In the genomic region with DNA sequence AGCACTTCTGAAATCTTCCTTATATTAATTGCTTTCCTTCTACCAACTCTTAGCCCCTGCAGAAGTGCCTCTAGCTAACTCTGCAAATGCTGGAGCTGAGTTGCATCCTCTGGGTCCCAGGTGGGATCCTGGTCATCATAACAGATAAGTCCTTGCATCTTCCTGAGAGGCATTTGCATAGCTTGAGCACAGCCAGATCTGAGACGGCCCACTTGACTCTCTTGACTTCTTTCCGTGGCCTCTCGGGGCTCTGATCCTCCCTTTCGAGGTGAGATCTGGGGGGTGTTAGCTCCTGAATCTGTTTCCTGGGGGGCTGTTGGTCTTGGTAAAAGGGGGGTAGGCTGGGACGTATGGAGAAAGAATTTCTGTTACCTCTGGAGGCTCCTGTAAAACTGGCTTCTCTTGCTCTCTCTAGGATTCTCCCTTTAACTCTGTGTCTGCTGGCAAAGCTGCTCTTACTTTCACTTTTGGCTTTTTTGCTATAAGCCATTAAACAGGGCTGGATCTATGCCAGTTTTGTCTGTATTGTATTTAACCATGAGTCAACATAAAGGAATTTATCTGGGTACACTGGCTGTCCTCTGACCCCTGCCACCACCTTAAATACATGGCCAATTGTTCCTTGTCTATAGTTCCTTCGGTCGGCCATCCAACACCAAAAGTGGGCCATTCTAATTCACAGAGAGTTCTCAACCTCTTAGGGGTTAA, we compare ENCODE assay signal across 9 cellular contexts.
DNase-seq lines count a peak whose midpoint lies in the region; ATAC-seq and TF ChIP-seq lines count a peak whose summit lies in the region.
"Had no signal": no experiment of that assay in that cellular context is flagged by ENCODE, and none has a peak within 500 bp of the region (broad histone marks: within the 10 kb centered on the region; RNA-seq: fewer than 3 reads in every experiment).

No MANE protein-coding gene starts in this region.

- 14% methylated on average over 4 of the region's 7 CpGs for WGBS in mammary epithelial cell (ENCODE audit: low coverage, missing lambda C conversion rate)

- no peaks in the 10 kb centered on the region for H3K79me2 ChIP-seq in mammary epithelial cell (ENCODE audit: insufficient read depth, low read length)

- H3K4me3 Mint-ChIP-seq in CD8-positive, alpha-beta memory T cell, result no peak overlapping the region
- H3K4me3 Mint-ChIP-seq: natural killer cell had no signal

- CTCF ChIA-PET in CD8-positive, alpha-beta memory T cell (lab: Charles Lee), result interaction anchor here (1.4 kb wide), 1 partner anchor 12 kb away, joined by 3 read pairs; no protein-coding TSS in a partner anchor
- CTCF ChIA-PET in mammary epithelial cell (lab: Charles Lee; ENCODE audit: low non-redundant PET), result no interaction called here

- dilution Hi-C loops in mammary epithelial cell (cut with HindIII; ENCODE audit: low sequenced_read_pairs), result no loop called here

- H3K4me3 ChIP-seq in CD8-positive, alpha-beta memory T cell (ENCODE audit: low read length), result peak overlapping the region; percentile 44
- H3K4me3 ChIP-seq in mammary epithelial cell (replicated peaks in 1 of 3; ENCODE audit: insufficient read depth in 1 of 3, low read depth in 2 of 3, low read length in 3 of 3), result peak overlapping the region; percentile 33 to 60 (median 47)

- H3K36me3 ChIP-seq in CD8-positive, alpha-beta memory T cell (ENCODE audit: insufficient read depth, low read length), result no peaks in the 10 kb centered on the region
- no peaks in the 10 kb centered on the region for H3K36me3 ChIP-seq in mammary epithelial cell (ENCODE audit: insufficient read depth, low read length)

- POLR2A ChIA-PET in CD8-positive, alpha-beta memory T cell (lab: Charles Lee), result no interaction called here

- peak overlapping the region; percentile 82 for H3K4me2 ChIP-seq in mammary epithelial cell (ENCODE audit: insufficient read depth, low read depth, low read length)

- no peaks in the 10 kb centered on the region for H3K9me3 ChIP-seq in CD8-positive, alpha-beta memory T cell (ENCODE audit: low read length)
- no peaks in the 10 kb centered on the region for H3K9me3 ChIP-seq in mammary epithelial cell (replicated peaks; ENCODE audit: insufficient read depth, low read length)

- H3K9me3 Mint-ChIP-seq in CD8-positive, alpha-beta memory T cell, result peaks cover 0 to 2% (median 0%) of the 10 kb centered on the region in 5 donors

- no peak for DNase-seq in CD8-positive, alpha-beta memory T cell
- DNase-seq in Kasumi-1 (lab: John Stamatoyannopoulos, UW) (peak; percentile 18 to 21), mammary epithelial cell (peak; percentile 48), mucosa of gallbladder (ENCODE audit: low spot score) (peak; percentile 43), islet precursor cell (no peak), T-helper 1 cell (no peak)
- DNase-seq in activated CD4-positive, CD25-positive, alpha-beta regulatory T cell (lab: John Stamatoyannopoulos, UW), result no peak
- DNase-seq: natural killer cell had no signal

- H3K27ac ChIP-seq in CD8-positive, alpha-beta memory T cell (ENCODE audit: low read depth, low read length), result peak overlapping the region; percentile 21
- H3K27ac ChIP-seq in mammary epithelial cell (ENCODE audit: insufficient read depth, low read depth, low read length), result peak overlapping the region; percentile 17

- H3K4me1 Mint-ChIP-seq in CD8-positive, alpha-beta memory T cell, result no peaks in the 10 kb centered on the region
- H3K4me1 Mint-ChIP-seq: natural killer cell had no signal

- no peak for TF ChIP-seq CTCF in mammary epithelial cell (conservative IDR thresholded peaks at IDR 0.05 in 1 of 2, IDR thresholded peaks at IDR 0.05 in 1 of 2; ENCODE audit: extremely low read depth in 1 of 2, insufficient read depth in 1 of 2, low read depth in 1 of 2, low read length in 2 of 2)

- H3K27me3 ChIP-seq in CD8-positive, alpha-beta memory T cell (ENCODE audit: insufficient read depth, low read length, poor library complexity, severe bottlenecking), result no peaks in the 10 kb centered on the region
- no peaks in the 10 kb centered on the region for H3K27me3 ChIP-seq in mammary epithelial cell (ENCODE audit: insufficient read depth, low read length)

- intact Hi-C loops in mammary epithelial cell (cut with micrococcal nuclease), result loop anchor here (10.0 kb wide), 1 partner anchor 101 kb away; no protein-coding TSS in a partner anchor

- H3K27ac Mint-ChIP-seq in CD8-positive, alpha-beta memory T cell, result no peak overlapping the region
- H3K27ac Mint-ChIP-seq: natural killer cell had no signal

- peak; percentile 66 for ATAC-seq in GM21367 (IDR thresholded peaks at IDR 0.05; ENCODE audit: unreplicated experiment)

- H3K9ac ChIP-seq in mammary epithelial cell (ENCODE audit: insufficient read depth, low read length), result no peak overlapping the region

- peaks cover 5 to 6% of the 10 kb centered on the region in 2 donors for H3K27me3 Mint-ChIP-seq in CD8-positive, alpha-beta memory T cell

- in situ Hi-C loops in mammary epithelial cell (cut with MboI; ENCODE audit: low sequenced_read_pairs in 2 of 2), result no loop called here

- peak overlapping the region; percentile 96 for H2AFZ ChIP-seq in mammary epithelial cell (ENCODE audit: low read depth, low read length)

- no peaks in the 10 kb centered on the region for H3K36me3 Mint-ChIP-seq in CD8-positive, alpha-beta memory T cell
- H3K36me3 Mint-ChIP-seq: natural killer cell had no signal

- H4K20me1 ChIP-seq in mammary epithelial cell (ENCODE audit: insufficient read depth, low read length), result no peaks in the 10 kb centered on the region

- no TSS peak for BruUV-seq in mammary epithelial cell (replicated peaks; lab: Mats Ljungman, UMichigan)

- peaks cover 5% of the 10 kb centered on the region for H3K4me1 ChIP-seq in CD8-positive, alpha-beta memory T cell (ENCODE audit: insufficient read depth, low read length)
- peaks cover 11% of the 10 kb centered on the region for H3K4me1 ChIP-seq in mammary epithelial cell (ENCODE audit: insufficient read depth, low read length)

Comparison
In these comparisons a context has a peak if more than half of its experiments do, and no peak if none do; other contexts are left out.
1. DNase-seq: peak in Kasumi-1 (2 of 2), mammary epithelial cell (single experiment) and mucosa of gallbladder (single experiment); none in CD8-positive, alpha-beta memory T cell (0 of 5), islet precursor cell (single experiment), T-helper 1 cell (0 of 5) and activated CD4-positive, CD25-positive, alpha-beta regulatory T cell (0 of 4).